ENCODE assay signal across 8 cellular contexts in genomic region chr6:34237316-34237721, GRCh38. TPM values are rescaled to one million over a fixed set of nuclear protein-coding genes. Genes with fewer than 3 reads are reported as not detected.
DNase-seq lines count a peak whose midpoint lies in the region; ATAC-seq, FAIRE-seq and TF ChIP-seq lines count a peak whose summit lies in the region.

No MANE protein-coding gene starts in this region.

- peak overlapping the region; percentile 82 to 91 for H3K18ac ChIP-seq in mesenchymal stem cell (ENCODE audit: low read depth in 1 of 2, low read length in 2 of 2)

- peak overlapping the region; percentile 96 for H3K4me2 ChIP-seq in mesenchymal stem cell (ENCODE audit: low read length, poor library complexity, severe bottlenecking)

- no peaks in the 10 kb centered on the region for H3K79me1 ChIP-seq in mesenchymal stem cell (replicated peaks; ENCODE audit: low read length, poor library complexity, severe bottlenecking)

- H2BK120ac ChIP-seq in mesenchymal stem cell (ENCODE audit: low read depth, low read length): peak overlapping the region; percentile 74

- no peak overlapping the region for H2AFZ ChIP-seq in mesenchymal stem cell (ENCODE audit: low read depth, low read length)

- peaks cover 16 to 27% of the 10 kb centered on the region in 2 experiments for H3K36me3 ChIP-seq in mesenchymal stem cell (ENCODE audit: control insufficient read depth in 1 of 2, insufficient read depth in 2 of 2, low read depth in 1 of 2, low read length in 2 of 2)

- H3K9me3 ChIP-seq in mesenchymal stem cell (ENCODE audit: control insufficient read depth, low read length): no peaks in the 10 kb centered on the region

- no peak overlapping the region for H2AK5ac ChIP-seq in mesenchymal stem cell (ENCODE audit: low read length, severe bottlenecking)

- WGBS in mesenchymal stem cell: 8% methylated on average over 4 of the region's 78 CpGs

- no peaks in the 10 kb centered on the region for H3K27me3 ChIP-seq in mesenchymal stem cell (ENCODE audit: control insufficient read depth in 1 of 2, insufficient read depth in 1 of 2, low read length in 2 of 2)

- no peak overlapping the region for H3K27ac ChIP-seq in mesenchymal stem cell (ENCODE audit: low read length, poor library complexity, severe bottlenecking)

- H4K91ac ChIP-seq in mesenchymal stem cell (ENCODE audit: low read length): peak overlapping the region; percentile 80

- H3K4me3 ChIP-seq in mesenchymal stem cell (ENCODE audit: insufficient read depth in 1 of 2, low read depth in 1 of 2, low read length in 2 of 2): peak overlapping the region; percentile 80 to 86

- peak overlapping the region in 1 of 2 experiments; percentile 83 for H3K14ac ChIP-seq in mesenchymal stem cell (ENCODE audit: low read length in 2 of 2)

- peak overlapping the region; percentile 68 to 89 for H3K4ac ChIP-seq in mesenchymal stem cell (ENCODE audit: low read depth in 1 of 2, low read length in 2 of 2)

- ATAC-seq in GM21528 (IDR thresholded peaks at IDR 0.05; ENCODE audit: low FRiP score, unreplicated experiment): peak; percentile 4

- TF ChIP-seq CTCF in D721Med (IDR thresholded peaks at IDR 0.05; ENCODE audit: insufficient read depth, missing control alignments): no peak

- H2BK5ac ChIP-seq in mesenchymal stem cell (ENCODE audit: low read depth, low read length, poor library complexity, severe bottlenecking): no peak overlapping the region

- peak overlapping the region in 1 of 2 experiments; percentile 43 for H2BK12ac ChIP-seq in mesenchymal stem cell (ENCODE audit: low read length in 2 of 2)

- no peak overlapping the region for H2BK15ac ChIP-seq in mesenchymal stem cell (ENCODE audit: low read depth, poor library complexity, severe bottlenecking)

- H4K8ac ChIP-seq in mesenchymal stem cell (ENCODE audit: low read length): peak overlapping the region; percentile 20

- H3K9ac ChIP-seq in mesenchymal stem cell (ENCODE audit: low read length): peak overlapping the region; percentile 86

- DNase-seq in D721Med (ENCODE audit: insufficient read length, low spot score) (peak; percentile 25), NCI-H1105 treated with DMSO at 0.1 percent for 48 hours (lab: John Stamatoyannopoulos, UW) (peak; percentile 16), mesenchymal stem cell (no peak), ureter (ENCODE audit: low spot score) (peak; percentile 42), GM19239 (ENCODE audit: insufficient read length, low spot score) (no peak), kidney glomerular epithelial cell (lab: John Stamatoyannopoulos, UW) (no peak)
- peak; percentile 23 for DNase-seq in central memory CD4-positive, alpha-beta T cell

- FAIRE-seq in D721Med (lab: Jason Lieb, UNC): no peak
- FAIRE-seq in GM19239 (lab: Jason Lieb, UNC): no peak

- peaks cover 34% of the 10 kb centered on the region for H3K4me1 ChIP-seq in mesenchymal stem cell (ENCODE audit: control insufficient read depth, insufficient read depth, low read depth, low read length)

- H3K23ac ChIP-seq in mesenchymal stem cell (ENCODE audit: low read length in 2 of 2): peak overlapping the region in 1 of 2 experiments; percentile 97

RNA-seq across cellular contexts. Expression of gene HMGA1, which starts 0.6 kb away (rescaled TPM):
- polyA plus RNA-seq in mesenchymal stem cell (2013, experiment 1 of 2): 544 TPM
- 524 TPM for polyA plus RNA-seq in mesenchymal stem cell (2013, experiment 2 of 2)
- 88.0 TPM for total RNA-seq in ureter

RNA-seq across cellular contexts. Expression of gene SMIM29, which starts 11.5 kb away (rescaled TPM):
- 47.1 TPM for polyA plus RNA-seq in mesenchymal stem cell (2013, experiment 1 of 2)
- 50.5 TPM for polyA plus RNA-seq in mesenchymal stem cell (2013, experiment 2 of 2)
- total RNA-seq in ureter: 43.2 TPM

Comparison
In these comparisons a context has a peak if more than half of its experiments do, and no peak if none do; other contexts are left out.
1. DNase-seq: peak in D721Med (single experiment), NCI-H1105 treated with DMSO at 0.1 percent for 48 hours (single experiment), central memory CD4-positive, alpha-beta T cell (single experiment) and ureter (single experiment); none in mesenchymal stem cell (single experiment), GM19239 (single experiment) and kidney glomerular epithelial cell (single experiment).